1 cellular context compared by ENCODE assay signal in the genomic region with DNA sequence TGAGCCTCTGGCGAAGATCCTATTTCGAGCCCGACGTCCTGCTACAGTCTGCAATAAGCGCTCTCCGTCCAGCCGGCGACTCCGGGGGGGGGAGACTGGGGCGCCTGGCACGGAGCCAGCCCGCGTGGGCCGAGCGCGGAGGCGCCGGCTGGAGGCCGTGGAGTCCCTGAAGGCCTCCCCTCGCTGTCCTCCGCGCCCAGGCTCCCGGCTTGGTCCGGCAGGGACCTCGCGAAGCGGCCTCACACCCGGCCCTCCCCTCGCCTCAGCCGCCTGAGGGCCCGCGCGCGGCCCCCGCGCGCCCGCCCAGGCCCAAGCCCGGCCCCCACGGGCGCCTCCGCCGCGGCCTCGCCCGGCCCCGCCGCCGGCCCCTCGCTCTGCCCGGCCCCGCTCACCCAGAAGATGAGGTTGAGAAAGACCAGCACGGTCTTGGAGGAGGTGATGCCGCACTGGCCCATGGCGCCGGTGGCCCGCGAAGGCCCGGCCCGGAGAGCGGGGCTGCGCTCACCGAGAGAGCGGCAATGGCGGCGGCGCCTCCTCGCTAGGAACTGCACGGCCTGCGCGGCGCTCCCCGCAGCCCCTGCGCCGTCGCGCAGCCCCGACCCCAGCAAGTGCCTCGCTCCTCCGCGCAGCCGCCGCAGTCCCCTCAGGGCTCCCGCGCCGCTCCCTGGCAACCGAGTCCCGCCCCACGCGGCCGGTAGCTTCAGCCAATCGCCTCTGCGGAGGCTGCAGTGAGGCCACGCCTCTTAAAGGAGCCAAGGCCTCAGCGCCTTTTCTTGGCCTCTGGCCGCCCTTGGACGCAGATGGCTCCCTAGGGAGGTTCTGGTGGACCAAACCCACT.
A peak's percentile ranks its signal among the peaks of the same experiment; 100 is the strongest.
TF ChIP-seq lines count a peak whose summit lies in the region.

A gene (minus strand): TSS at position 610 of the 838 bp plus-strand sequence. CDS start 155 bp downstream, at position 455.

TF ChIP-seq in H1, 55 proteins besides CTCF, POLR2A, EP300 and RAD21:
- TF ChIP-seq, protein P1, sequence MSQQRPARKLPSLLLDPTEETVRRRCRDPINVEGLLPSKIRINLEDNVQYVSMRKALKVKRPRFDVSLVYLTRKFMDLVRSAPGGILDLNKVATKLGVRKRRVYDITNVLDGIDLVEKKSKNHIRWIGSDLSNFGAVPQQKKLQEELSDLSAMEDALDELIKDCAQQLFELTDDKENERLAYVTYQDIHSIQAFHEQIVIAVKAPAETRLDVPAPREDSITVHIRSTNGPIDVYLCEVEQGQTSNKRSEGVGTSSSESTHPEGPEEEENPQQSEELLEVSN (IDR thresholded peaks at IDR 0.05): peak; percentile 71
- TF ChIP-seq RNF2 (IDR thresholded peaks at IDR 0.05; ENCODE audit: borderline replicate concordance, low read depth, low read length, missing control alignments, poor library complexity, severe bottlenecking) (no peak), HDAC6 (IDR thresholded peaks at IDR 0.05; ENCODE audit: low read depth, low read length) (no peak), SP4 (IDR thresholded peaks at IDR 0.05; ENCODE audit: low read length) (no peak), KDM4A (IDR thresholded peaks at IDR 0.05; ENCODE audit: low read depth, low read length, severe bottlenecking) (peak; percentile 40), BACH1 (IDR thresholded peaks at IDR 0.05; ENCODE audit: low read length) (no peak), PHF8 (conservative IDR thresholded peaks at IDR 0.05; ENCODE audit: low read depth, low read length) (peak; percentile 90), SP1 (IDR thresholded peaks at IDR 0.05; ENCODE audit: low read depth, low read length) (peak; percentile 80; the same call in 1 of the 2 replicates), TEAD4 (IDR thresholded peaks at IDR 0.05; ENCODE audit: low read depth, low read length) (no peak), CBX8 (IDR thresholded peaks at IDR 0.05; ENCODE audit: borderline replicate concordance, low read depth, low read length) (no peak), RXRA (IDR thresholded peaks at IDR 0.05; ENCODE audit: insufficient read depth, low read depth, low read length) (no peak), SAP30 (IDR thresholded peaks at IDR 0.05; ENCODE audit: insufficient read depth, insufficient replicate concordance, low read length) (no peak), CHD1 (IDR thresholded peaks at IDR 0.05; ENCODE audit: low read depth, low read length) (no peak), SRF (IDR thresholded peaks at IDR 0.05; ENCODE audit: low read depth, low read length) (no peak), TAF7 (optimal IDR thresholded peaks at IDR 0.05; ENCODE audit: borderline replicate concordance, low read depth, low read length) (no peak), SIRT6 (IDR thresholded peaks at IDR 0.05; ENCODE audit: low read length) (no peak), NRF1 (IDR thresholded peaks at IDR 0.05; ENCODE audit: low read depth, low read length) (peak; percentile 56), SIX5 (IDR thresholded peaks at IDR 0.05; ENCODE audit: low read depth, low read length) (no peak), TBP (IDR thresholded peaks at IDR 0.05; ENCODE audit: low read depth, low read length) (peak; percentile 82), GABPA (IDR thresholded peaks at IDR 0.05; ENCODE audit: borderline replicate concordance, insufficient read depth, low read length) (no peak; the same call in 1 of the 2 replicates), SIN3A (conservative IDR thresholded peaks at IDR 0.05 in 1 of 2, IDR thresholded peaks at IDR 0.05 in 1 of 2; ENCODE audit: low read depth in 1 of 2, low read length in 2 of 2) (peak in 1 of 2 experiments; percentile 48; a peak in 1 of 4 replicates), GTF2F1 (IDR thresholded peaks at IDR 0.05; ENCODE audit: borderline replicate concordance, low read depth, low read length) (peak; percentile 65; the same call in 1 of the 2 replicates), JUND (IDR thresholded peaks at IDR 0.05; ENCODE audit: low read length) (no peak), JUN (IDR thresholded peaks at IDR 0.05; ENCODE audit: low read depth, low read length) (no peak), POLR2AphosphoS5 (IDR thresholded peaks at IDR 0.05; ENCODE audit: low read depth, low read length) (peak; percentile 82), TAF1 (IDR thresholded peaks at IDR 0.05; ENCODE audit: low read depth, low read length) (peak; percentile 91), BCL11A (IDR thresholded peaks at IDR 0.05; ENCODE audit: low read depth in 2 of 2, low read length in 2 of 2) (no peak), EGR1 (IDR thresholded peaks at IDR 0.05; ENCODE audit: borderline replicate concordance, low read depth, low read length) (no peak), FOSL1 (IDR thresholded peaks at IDR 0.05; ENCODE audit: insufficient read depth, low read depth, low read length) (no peak), RBBP5 (IDR thresholded peaks at IDR 0.05; ENCODE audit: borderline replicate concordance, low read depth, low read length) (peak; percentile 97), MAFK (IDR thresholded peaks at IDR 0.05; ENCODE audit: low read depth, low read length) (no peak), CREB1 (IDR thresholded peaks at IDR 0.05) (peak; percentile 66), HDAC2 (IDR thresholded peaks at IDR 0.05; ENCODE audit: borderline replicate concordance in 1 of 2, low read depth in 2 of 2, low read length in 2 of 2) (no peak), BRCA1 (IDR thresholded peaks at IDR 0.05; ENCODE audit: low read depth, low read length) (no peak), KDM1A (IDR thresholded peaks at IDR 0.05; ENCODE audit: borderline replicate concordance, low read length) (no peak), CTBP2 (IDR thresholded peaks at IDR 0.05; ENCODE audit: borderline replicate concordance, insufficient read depth, insufficient read length, low read length) (no peak), NANOG (IDR thresholded peaks at IDR 0.05; ENCODE audit: insufficient read depth, low read depth, low read length, poor library complexity, severe bottlenecking) (no peak), CHD2 (IDR thresholded peaks at IDR 0.05; ENCODE audit: low read length) (0 out of 2 replicates have a peak, but pooled peaks have one; percentile 19), CEBPB (IDR thresholded peaks at IDR 0.05; ENCODE audit: low read depth, low read length) (no peak), YY1 (IDR thresholded peaks at IDR 0.05; ENCODE audit: low read depth, low read length) (peak; percentile 92), EZH2 (IDR thresholded peaks at IDR 0.05; ENCODE audit: low read depth, low read length, severe bottlenecking) (peak; percentile 41), ZNF274 (IDR thresholded peaks at IDR 0.05; ENCODE audit: borderline replicate concordance, extremely low read depth, low read length) (no peak), ASH2L (IDR thresholded peaks at IDR 0.05; ENCODE audit: low read length) (peak; percentile 77), POU5F1 (IDR thresholded peaks at IDR 0.05; ENCODE audit: low read depth, low read length) (no peak), TCF12 (IDR thresholded peaks at IDR 0.05; ENCODE audit: low read depth, low read length) (no peak), SUZ12 (IDR thresholded peaks at IDR 0.05; ENCODE audit: low read length) (no peak), CBX5 (IDR thresholded peaks at IDR 0.05; ENCODE audit: low read depth, low read length) (no peak), RFX5 (IDR thresholded peaks at IDR 0.05; ENCODE audit: borderline replicate concordance, low read depth, low read length) (no peak), KDM5A (IDR thresholded peaks at IDR 0.05; ENCODE audit: low read length) (no peak), SP2 (IDR thresholded peaks at IDR 0.05; ENCODE audit: low read length) (peak; percentile 24; the same call in 1 of the 2 replicates)
- TF ChIP-seq, protein P2, sequence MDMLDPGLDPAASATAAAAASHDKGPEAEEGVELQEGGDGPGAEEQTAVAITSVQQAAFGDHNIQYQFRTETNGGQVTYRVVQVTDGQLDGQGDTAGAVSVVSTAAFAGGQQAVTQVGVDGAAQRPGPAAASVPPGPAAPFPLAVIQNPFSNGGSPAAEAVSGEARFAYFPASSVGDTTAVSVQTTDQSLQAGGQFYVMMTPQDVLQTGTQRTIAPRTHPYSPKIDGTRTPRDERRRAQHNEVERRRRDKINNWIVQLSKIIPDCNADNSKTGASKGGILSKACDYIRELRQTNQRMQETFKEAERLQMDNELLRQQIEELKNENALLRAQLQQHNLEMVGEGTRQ (IDR thresholded peaks at IDR 0.05; ENCODE audit: low read length): 0 out of 2 replicates have a peak, but pooled peaks have one; percentile 24
- TF ChIP-seq, protein P3, sequence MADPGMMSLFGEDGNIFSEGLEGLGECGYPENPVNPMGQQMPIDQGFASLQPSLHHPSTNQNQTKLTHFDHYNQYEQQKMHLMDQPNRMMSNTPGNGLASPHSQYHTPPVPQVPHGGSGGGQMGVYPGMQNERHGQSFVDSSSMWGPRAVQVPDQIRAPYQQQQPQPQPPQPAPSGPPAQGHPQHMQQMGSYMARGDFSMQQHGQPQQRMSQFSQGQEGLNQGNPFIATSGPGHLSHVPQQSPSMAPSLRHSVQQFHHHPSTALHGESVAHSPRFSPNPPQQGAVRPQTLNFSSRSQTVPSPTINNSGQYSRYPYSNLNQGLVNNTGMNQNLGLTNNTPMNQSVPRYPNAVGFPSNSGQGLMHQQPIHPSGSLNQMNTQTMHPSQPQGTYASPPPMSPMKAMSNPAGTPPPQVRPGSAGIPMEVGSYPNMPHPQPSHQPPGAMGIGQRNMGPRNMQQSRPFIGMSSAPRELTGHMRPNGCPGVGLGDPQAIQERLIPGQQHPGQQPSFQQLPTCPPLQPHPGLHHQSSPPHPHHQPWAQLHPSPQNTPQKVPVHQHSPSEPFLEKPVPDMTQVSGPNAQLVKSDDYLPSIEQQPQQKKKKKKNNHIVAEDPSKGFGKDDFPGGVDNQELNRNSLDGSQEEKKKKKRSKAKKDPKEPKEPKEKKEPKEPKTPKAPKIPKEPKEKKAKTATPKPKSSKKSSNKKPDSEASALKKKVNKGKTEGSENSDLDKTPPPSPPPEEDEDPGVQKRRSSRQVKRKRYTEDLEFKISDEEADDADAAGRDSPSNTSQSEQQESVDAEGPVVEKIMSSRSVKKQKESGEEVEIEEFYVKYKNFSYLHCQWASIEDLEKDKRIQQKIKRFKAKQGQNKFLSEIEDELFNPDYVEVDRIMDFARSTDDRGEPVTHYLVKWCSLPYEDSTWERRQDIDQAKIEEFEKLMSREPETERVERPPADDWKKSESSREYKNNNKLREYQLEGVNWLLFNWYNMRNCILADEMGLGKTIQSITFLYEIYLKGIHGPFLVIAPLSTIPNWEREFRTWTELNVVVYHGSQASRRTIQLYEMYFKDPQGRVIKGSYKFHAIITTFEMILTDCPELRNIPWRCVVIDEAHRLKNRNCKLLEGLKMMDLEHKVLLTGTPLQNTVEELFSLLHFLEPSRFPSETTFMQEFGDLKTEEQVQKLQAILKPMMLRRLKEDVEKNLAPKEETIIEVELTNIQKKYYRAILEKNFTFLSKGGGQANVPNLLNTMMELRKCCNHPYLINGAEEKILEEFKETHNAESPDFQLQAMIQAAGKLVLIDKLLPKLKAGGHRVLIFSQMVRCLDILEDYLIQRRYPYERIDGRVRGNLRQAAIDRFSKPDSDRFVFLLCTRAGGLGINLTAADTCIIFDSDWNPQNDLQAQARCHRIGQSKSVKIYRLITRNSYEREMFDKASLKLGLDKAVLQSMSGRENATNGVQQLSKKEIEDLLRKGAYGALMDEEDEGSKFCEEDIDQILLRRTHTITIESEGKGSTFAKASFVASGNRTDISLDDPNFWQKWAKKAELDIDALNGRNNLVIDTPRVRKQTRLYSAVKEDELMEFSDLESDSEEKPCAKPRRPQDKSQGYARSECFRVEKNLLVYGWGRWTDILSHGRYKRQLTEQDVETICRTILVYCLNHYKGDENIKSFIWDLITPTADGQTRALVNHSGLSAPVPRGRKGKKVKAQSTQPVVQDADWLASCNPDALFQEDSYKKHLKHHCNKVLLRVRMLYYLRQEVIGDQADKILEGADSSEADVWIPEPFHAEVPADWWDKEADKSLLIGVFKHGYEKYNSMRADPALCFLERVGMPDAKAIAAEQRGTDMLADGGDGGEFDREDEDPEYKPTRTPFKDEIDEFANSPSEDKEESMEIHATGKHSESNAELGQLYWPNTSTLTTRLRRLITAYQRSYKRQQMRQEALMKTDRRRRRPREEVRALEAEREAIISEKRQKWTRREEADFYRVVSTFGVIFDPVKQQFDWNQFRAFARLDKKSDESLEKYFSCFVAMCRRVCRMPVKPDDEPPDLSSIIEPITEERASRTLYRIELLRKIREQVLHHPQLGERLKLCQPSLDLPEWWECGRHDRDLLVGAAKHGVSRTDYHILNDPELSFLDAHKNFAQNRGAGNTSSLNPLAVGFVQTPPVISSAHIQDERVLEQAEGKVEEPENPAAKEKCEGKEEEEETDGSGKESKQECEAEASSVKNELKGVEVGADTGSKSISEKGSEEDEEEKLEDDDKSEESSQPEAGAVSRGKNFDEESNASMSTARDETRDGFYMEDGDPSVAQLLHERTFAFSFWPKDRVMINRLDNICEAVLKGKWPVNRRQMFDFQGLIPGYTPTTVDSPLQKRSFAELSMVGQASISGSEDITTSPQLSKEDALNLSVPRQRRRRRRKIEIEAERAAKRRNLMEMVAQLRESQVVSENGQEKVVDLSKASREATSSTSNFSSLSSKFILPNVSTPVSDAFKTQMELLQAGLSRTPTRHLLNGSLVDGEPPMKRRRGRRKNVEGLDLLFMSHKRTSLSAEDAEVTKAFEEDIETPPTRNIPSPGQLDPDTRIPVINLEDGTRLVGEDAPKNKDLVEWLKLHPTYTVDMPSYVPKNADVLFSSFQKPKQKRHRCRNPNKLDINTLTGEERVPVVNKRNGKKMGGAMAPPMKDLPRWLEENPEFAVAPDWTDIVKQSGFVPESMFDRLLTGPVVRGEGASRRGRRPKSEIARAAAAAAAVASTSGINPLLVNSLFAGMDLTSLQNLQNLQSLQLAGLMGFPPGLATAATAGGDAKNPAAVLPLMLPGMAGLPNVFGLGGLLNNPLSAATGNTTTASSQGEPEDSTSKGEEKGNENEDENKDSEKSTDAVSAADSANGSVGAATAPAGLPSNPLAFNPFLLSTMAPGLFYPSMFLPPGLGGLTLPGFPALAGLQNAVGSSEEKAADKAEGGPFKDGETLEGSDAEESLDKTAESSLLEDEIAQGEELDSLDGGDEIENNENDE (IDR thresholded peaks at IDR 0.05; ENCODE audit: insufficient replicate concordance, low read length): no peak
- TF ChIP-seq, protein P4, sequence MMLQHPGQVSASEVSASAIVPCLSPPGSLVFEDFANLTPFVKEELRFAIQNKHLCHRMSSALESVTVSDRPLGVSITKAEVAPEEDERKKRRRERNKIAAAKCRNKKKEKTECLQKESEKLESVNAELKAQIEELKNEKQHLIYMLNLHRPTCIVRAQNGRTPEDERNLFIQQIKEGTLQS (IDR thresholded peaks at IDR 0.05; ENCODE audit: insufficient read depth, low read depth, low read length): no peak
- TF ChIP-seq, protein P5, sequence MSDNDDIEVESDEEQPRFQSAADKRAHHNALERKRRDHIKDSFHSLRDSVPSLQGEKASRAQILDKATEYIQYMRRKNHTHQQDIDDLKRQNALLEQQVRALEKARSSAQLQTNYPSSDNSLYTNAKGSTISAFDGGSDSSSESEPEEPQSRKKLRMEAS (IDR thresholded peaks at IDR 0.05): peak; percentile 75
- TF ChIP-seq, protein P6, sequence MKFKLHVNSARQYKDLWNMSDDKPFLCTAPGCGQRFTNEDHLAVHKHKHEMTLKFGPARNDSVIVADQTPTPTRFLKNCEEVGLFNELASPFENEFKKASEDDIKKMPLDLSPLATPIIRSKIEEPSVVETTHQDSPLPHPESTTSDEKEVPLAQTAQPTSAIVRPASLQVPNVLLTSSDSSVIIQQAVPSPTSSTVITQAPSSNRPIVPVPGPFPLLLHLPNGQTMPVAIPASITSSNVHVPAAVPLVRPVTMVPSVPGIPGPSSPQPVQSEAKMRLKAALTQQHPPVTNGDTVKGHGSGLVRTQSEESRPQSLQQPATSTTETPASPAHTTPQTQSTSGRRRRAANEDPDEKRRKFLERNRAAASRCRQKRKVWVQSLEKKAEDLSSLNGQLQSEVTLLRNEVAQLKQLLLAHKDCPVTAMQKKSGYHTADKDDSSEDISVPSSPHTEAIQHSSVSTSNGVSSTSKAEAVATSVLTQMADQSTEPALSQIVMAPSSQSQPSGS (IDR thresholded peaks at IDR 0.05; ENCODE audit: low read length): no peak
